ENCODE assay signal across 11 cellular contexts in genomic region chr14:53715390-53715730, GRCh38.
A peak's percentile ranks its signal among the peaks of the same experiment; 100 is the strongest.
DNase-seq lines count a peak whose midpoint lies in the region; ATAC-seq lines count a peak whose summit lies in the region.
"Had no signal": no experiment of that assay in that cellular context is flagged by ENCODE, and none has a peak within 500 bp of the region (broad histone marks: within the 10 kb centered on the region; RNA-seq: fewer than 3 reads in every experiment).

No MANE protein-coding gene starts in this region.

- ATAC-seq in GM21737 (IDR thresholded peaks at IDR 0.05; ENCODE audit: unreplicated experiment) (no peak), HG02885 (IDR thresholded peaks at IDR 0.05; ENCODE audit: poor library complexity, unreplicated experiment) (no peak)
- ATAC-seq: activated CD4-positive, alpha-beta T cell treated with anti-CD3 and anti-CD28 coated beads for 36 hours had no signal

- H3K27ac ChIP-seq in subcutaneous abdominal adipose tissue (ENCODE audit: low read depth, low read length), result peak overlapping the region; percentile 3

- peak overlapping the region in 3 of 5 donors; percentile 12 to 61 (median 36) for H3K4me3 ChIP-seq in subcutaneous abdominal adipose tissue (ENCODE audit: low read depth in 1 of 5, low read length in 5 of 5)

- no peaks in the 10 kb centered on the region for H3K27me3 ChIP-seq in subcutaneous abdominal adipose tissue (ENCODE audit: control insufficient read depth in 5 of 5, insufficient read depth in 4 of 5, low read length in 5 of 5)

- H3K9ac ChIP-seq in subcutaneous abdominal adipose tissue (ENCODE audit: low read length in 5 of 5), result no peak overlapping the region

- H3K4me1 ChIP-seq in subcutaneous abdominal adipose tissue (ENCODE audit: control insufficient read depth in 5 of 5, insufficient read depth in 5 of 5, low read length in 5 of 5), result peaks cover 5 to 24% (median 18%) of the 10 kb centered on the region in 5 donors

- DNase-seq in HPDE6-E6E7 (ENCODE audit: extremely low spot score) (peak; percentile 53), dedifferentiated amniotic fluid mesenchymal stem cell (ENCODE audit: extremely low spot score) (peak; percentile 35), kidney tubule cell (ENCODE audit: low spot score) (peak; percentile 75), iPS-NIHi7 (ENCODE audit: extremely low spot score) (no peak)
- DNase-seq in activated CD4-positive, alpha-beta T cell treated with anti-CD3 and anti-CD28 coated beads for 4 hours, result no peak
- DNase-seq: activated CD4-positive, alpha-beta T cell treated with anti-CD3 and anti-CD28 coated beads for 36 hours; naive B cell; stimulated activated CD8-positive, alpha-beta memory T cell treated with anti-CD3 and anti-CD28 coated beads, Interleukin-4, amount 100 ng/mL, for 48 hours had no signal

- no peaks in the 10 kb centered on the region for H3K36me3 ChIP-seq in subcutaneous abdominal adipose tissue (ENCODE audit: control insufficient read depth in 5 of 5, insufficient read depth in 5 of 5, low read length in 5 of 5)

- no peaks in the 10 kb centered on the region for H3K9me3 ChIP-seq in subcutaneous abdominal adipose tissue (ENCODE audit: control insufficient read depth in 5 of 5, low read length in 5 of 5)

Comparison
In these comparisons a context has a peak if more than half of its experiments do, and no peak if none do; other contexts are left out.
1. DNase-seq: peak in HPDE6-E6E7 (single experiment), dedifferentiated amniotic fluid mesenchymal stem cell (single experiment) and kidney tubule cell (single experiment); none in activated CD4-positive, alpha-beta T cell treated with anti-CD3 and anti-CD28 coated beads for 4 hours (0 of 2) and iPS-NIHi7 (single experiment).